In the genomic region with DNA sequence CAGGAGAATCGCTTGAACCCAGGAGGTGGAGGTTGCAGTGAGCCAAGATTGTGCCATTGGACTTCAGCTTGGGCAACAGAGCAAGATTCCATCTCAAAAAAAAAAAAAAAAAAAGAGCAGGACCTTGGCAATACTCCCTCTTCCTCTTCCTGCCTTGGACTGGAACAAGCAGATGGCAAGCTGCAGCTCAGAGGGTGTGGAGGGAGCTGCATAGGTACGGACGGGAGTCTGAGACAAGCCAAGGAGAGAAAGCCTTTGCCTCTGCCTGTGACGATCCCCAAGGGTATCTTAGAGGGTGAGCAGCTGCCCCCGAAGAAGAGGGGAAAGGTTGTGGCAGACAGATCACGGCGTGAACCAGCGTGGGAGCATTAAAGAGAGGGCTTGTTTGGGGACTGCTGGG, we compare ENCODE assay signal across 14 cellular contexts.
DNase-seq lines count a peak whose midpoint lies in the region; ATAC-seq and TF ChIP-seq lines count a peak whose summit lies in the region.
"Had no signal": no experiment of that assay in that cellular context is flagged by ENCODE, and none has a peak within 500 bp of the region (broad histone marks: within the 10 kb centered on the region; RNA-seq: fewer than 3 reads in every experiment).

No MANE protein-coding gene starts in this region.

- TF ChIP-seq CTCF in left ventricle myocardium inferior (IDR thresholded peaks at IDR 0.05; ENCODE audit: borderline replicate concordance) (no peak), right atrium auricular region (IDR thresholded peaks at IDR 0.05) (no peak), endothelial cell (IDR thresholded peaks at IDR 0.05; ENCODE audit: unreplicated experiment) (no peak), lung (IDR thresholded peaks at IDR 0.05; ENCODE audit: control extremely low read depth, extremely low read depth) (no peak), upper lobe of right lung (IDR thresholded peaks at IDR 0.05) (no peak)

- H3K27ac ChIP-seq in left ventricle myocardium inferior (replicated peaks) (peak overlapping the region; percentile 71), right atrium auricular region (no peak overlapping the region), lung (ENCODE audit: low read depth in 1 of 2, low read length in 1 of 2) (peak overlapping the region; percentile 0 to 57), upper lobe of right lung (peak overlapping the region; percentile 36)
- H3K27ac ChIP-seq: BLaER1 treated with 17β-estradiol and CSF1 and Interleukin-3, amounts not matched to agents 10 nM and 100 nM had no signal

- WGBS in lung, 2 donors: 56 to 76% methylated on average over 8 of the region's 8 CpGs

- peak overlapping the region; percentile 49 for H3K27ac Mint-ChIP-seq in endothelial cell (ENCODE audit: unreplicated experiment)
- H3K27ac Mint-ChIP-seq: CD4-positive, CD25-positive, alpha-beta regulatory T cell; GM23338 had no signal

- H3K27me3 ChIP-seq in left ventricle myocardium inferior (ENCODE audit: low read depth) (peaks cover 19% of the 10 kb centered on the region), right atrium auricular region (no peaks in the 10 kb centered on the region), lung (ENCODE audit: control insufficient read depth, insufficient read depth) (no peaks in the 10 kb centered on the region), upper lobe of right lung (no peaks in the 10 kb centered on the region)
- H3K27me3 ChIP-seq: BLaER1 treated with 17β-estradiol and CSF1 and Interleukin-3, amounts not matched to agents 10 nM and 100 nM had no signal

- peak overlapping the region; percentile 23 for H3K4me3 Mint-ChIP-seq in endothelial cell (ENCODE audit: unreplicated experiment)
- H3K4me3 Mint-ChIP-seq: GM23338 had no signal

- H3K9me3 ChIP-seq in left ventricle myocardium inferior (replicated peaks) (no peaks in the 10 kb centered on the region), right atrium auricular region (no peaks in the 10 kb centered on the region), lung (ENCODE audit: control insufficient read depth in 2 of 2, insufficient read depth in 1 of 2, low read length in 1 of 2) (peaks cover 0 to 2% of the 10 kb centered on the region in 2 donors), upper lobe of right lung (no peaks in the 10 kb centered on the region)
- H3K9me3 ChIP-seq: BLaER1 treated with 17β-estradiol and CSF1 and Interleukin-3, amounts not matched to agents 10 nM and 100 nM had no signal

- H3K9me3 Mint-ChIP-seq in endothelial cell (ENCODE audit: unreplicated experiment): no peaks in the 10 kb centered on the region
- H3K9me3 Mint-ChIP-seq: GM23338 had no signal

- H3K4me1 Mint-ChIP-seq in endothelial cell (ENCODE audit: unreplicated experiment): peaks cover 21% of the 10 kb centered on the region
- H3K4me1 Mint-ChIP-seq: CD4-positive, CD25-positive, alpha-beta regulatory T cell; GM23338 had no signal

- H3K36me3 ChIP-seq in left ventricle myocardium inferior: no peaks in the 10 kb centered on the region
- no peaks in the 10 kb centered on the region for H3K36me3 ChIP-seq in right atrium auricular region
- no peaks in the 10 kb centered on the region for H3K36me3 ChIP-seq in lung (ENCODE audit: control insufficient read depth in 2 of 2, insufficient read depth in 2 of 2, low read length in 2 of 2)
- no peaks in the 10 kb centered on the region for H3K36me3 ChIP-seq in upper lobe of right lung
- H3K36me3 ChIP-seq: BLaER1 treated with 17β-estradiol and CSF1 and Interleukin-3, amounts not matched to agents 10 nM and 100 nM had no signal

- intact Hi-C loops in left ventricle myocardium inferior (cut with micrococcal nuclease) (no loop called here), upper lobe of right lung (cut with DNase I) (no loop called here)

- H3K27me3 Mint-ChIP-seq in endothelial cell (ENCODE audit: unreplicated experiment): peaks cover 9% of the 10 kb centered on the region

- H3K4me1 ChIP-seq in left ventricle myocardium inferior (peaks cover 38% of the 10 kb centered on the region), right atrium auricular region (no peaks in the 10 kb centered on the region), lung (ENCODE audit: control insufficient read depth in 2 of 2, insufficient read depth in 2 of 2, low read length in 2 of 2) (peaks cover 0 to 14% of the 10 kb centered on the region in 2 donors), upper lobe of right lung (no peaks in the 10 kb centered on the region)
- H3K4me1 ChIP-seq: BLaER1 treated with 17β-estradiol and CSF1 and Interleukin-3, amounts not matched to agents 10 nM and 100 nM had no signal

- H3K4me3 ChIP-seq in left ventricle myocardium inferior: peak overlapping the region; percentile 11
- H3K4me3 ChIP-seq in right atrium auricular region: no peak overlapping the region
- H3K4me3 ChIP-seq in lung: no peak overlapping the region
- no peak overlapping the region for H3K4me3 ChIP-seq in upper lobe of right lung
- H3K4me3 ChIP-seq: BLaER1 treated with 17β-estradiol and CSF1 and Interleukin-3, amounts not matched to agents 10 nM and 100 nM; GM23338 had no signal

- DNase-seq in left ventricle myocardium inferior (no peak), right atrium auricular region (ENCODE audit: low spot score) (no peak), endothelial cell (ENCODE audit: low spot score) (no peak), lung (ENCODE audit: low spot score) (no peak), upper lobe of right lung (no peak), medulla oblongata (ENCODE audit: extremely low spot score) (no peak), NCI-H1436 (lab: John Stamatoyannopoulos, UW) (no peak)
- DNase-seq: ACHN; CD4-positive, CD25-positive, alpha-beta regulatory T cell; DMS53; H7 had no signal

- ATAC-seq in lung (ENCODE audit: insufficient read depth, low FRiP score) (no peak), upper lobe of right lung (no peak), HG03095 (IDR thresholded peaks at IDR 0.05; ENCODE audit: unreplicated experiment) (no peak)
- ATAC-seq: GM23338 had no signal

- H3K36me3 Mint-ChIP-seq in endothelial cell (ENCODE audit: low read depth, unreplicated experiment): peaks cover 4% of the 10 kb centered on the region
- H3K36me3 Mint-ChIP-seq: CD4-positive, CD25-positive, alpha-beta regulatory T cell had no signal

Comparison
In these comparisons a context has a peak if more than half of its experiments do, and no peak if none do; other contexts are left out.
1. H3K27ac ChIP-seq: peak in left ventricle myocardium inferior (single experiment), lung (2 of 2) and upper lobe of right lung (single experiment); none in right atrium auricular region (0 of 2).